Comparison of ENCODE assay signal across 8 cellular contexts in the genomic region with DNA sequence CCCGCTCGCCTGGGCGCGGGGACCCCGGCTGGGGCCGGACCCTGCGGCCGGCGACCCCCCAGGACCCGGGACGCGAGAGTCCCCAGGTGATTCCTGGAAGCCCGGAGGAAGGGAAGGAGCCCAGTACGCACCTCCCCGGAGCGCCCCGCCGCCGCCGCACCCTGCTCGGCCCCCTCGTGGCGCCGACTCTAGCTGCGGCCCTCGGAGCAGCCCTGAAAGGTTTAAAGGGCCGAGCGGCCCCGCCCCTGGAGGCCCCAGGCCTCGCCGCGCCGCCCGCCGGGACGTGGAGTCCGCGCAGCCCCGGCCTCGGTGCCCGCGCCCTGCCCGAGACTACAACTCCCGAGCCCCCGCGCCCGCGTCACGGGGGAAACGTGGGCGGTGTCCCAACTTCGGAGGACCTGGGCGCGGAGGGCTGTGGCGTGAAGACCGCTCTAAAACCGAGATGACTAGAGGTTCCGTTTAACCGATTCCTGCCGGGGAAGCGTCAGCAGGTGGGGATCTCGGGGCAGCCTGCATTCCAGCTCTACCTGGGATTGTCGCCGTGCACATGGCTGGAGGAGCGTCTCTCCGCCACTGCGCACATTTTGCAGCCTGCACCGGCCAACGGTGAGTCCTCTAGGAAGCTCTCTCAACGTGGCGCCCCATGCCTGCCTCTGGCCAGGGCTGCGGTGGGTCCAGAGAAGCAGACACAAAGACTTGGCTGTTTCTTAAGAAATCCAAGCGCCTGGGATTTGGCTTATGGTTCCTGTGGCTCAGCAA. TPM values are rescaled to one million over a fixed set of nuclear protein-coding genes. Genes with fewer than 3 reads are reported as not detected.
DNase-seq lines count a peak whose midpoint lies in the region; ATAC-seq and TF ChIP-seq lines count a peak whose summit lies in the region.

TMEM150A (minus strand) TSS at position 223 of the 759 bp plus-strand sequence. CDS start 750 bp downstream, outside the sequence.

- H3K4me2 ChIP-seq in KMS-11, result peak within 1 kb of the TSS; percentile 67

- H3K27ac ChIP-seq in KMS-11 (no peak within 1 kb of the TSS), stomach smooth muscle (ENCODE audit: low read length) (peak within 1 kb of the TSS; percentile 73)

- peak within 1 kb of the TSS; percentile 80 for H2AFZ ChIP-seq in KMS-11 (ENCODE audit: low read depth)

- no peaks in the 10 kb centered on the region for H3K36me3 ChIP-seq in KMS-11 (ENCODE audit: insufficient read depth)
- peaks cover 3 to 10% of the 10 kb centered on the region in 2 donors for H3K36me3 ChIP-seq in stomach smooth muscle (ENCODE audit: control insufficient read depth in 2 of 2, insufficient read depth in 2 of 2, low read length in 2 of 2)

- peaks cover 24% of the 10 kb centered on the region for H3K4me1 Mint-ChIP-seq in neural crest cell

- H3K4me3 ChIP-seq in KMS-11 (IDR thresholded peaks at IDR 0.05; ENCODE audit: insufficient read depth, low read depth, low read length), result peak within 1 kb of the TSS; percentile 92
- peak within 1 kb of the TSS; percentile 84 to 99 for H3K4me3 ChIP-seq in foreskin fibroblast (ENCODE audit: low read depth in 1 of 2, low read length in 2 of 2)
- peak within 1 kb of the TSS; percentile 98 to 99 for H3K4me3 ChIP-seq in stomach smooth muscle (ENCODE audit: low read length in 2 of 2)

- H3K9ac ChIP-seq in KMS-11 (peak within 1 kb of the TSS; percentile 41; the same call in 1 of the 2 replicates), stomach smooth muscle (ENCODE audit: low read length in 2 of 2) (peak within 1 kb of the TSS; percentile 86 to 94)

- no peaks in the 10 kb centered on the region for H3K36me3 Mint-ChIP-seq in neural crest cell (ENCODE audit: low read depth)

- no peaks in the 10 kb centered on the region for H3K9me3 Mint-ChIP-seq in neural crest cell

- DNase-seq in EL (peak; percentile 88), SHP77 treated with DMSO at 0.1 percent for 48 hours (lab: John Stamatoyannopoulos, UW) (peak; percentile 47), activated gamma-delta T cell treated with Interleukin-2 at 50 U/mL for 16 hours (peak; percentile 87), foreskin fibroblast (peak; percentile 94 to 98), neural crest cell (ENCODE audit: low read depth, low spot score) (peak; percentile 83)

- peak; percentile 96 for ATAC-seq in GM21786 (IDR thresholded peaks at IDR 0.05; ENCODE audit: unreplicated experiment)

- no peak for TF ChIP-seq CTCF in KMS-11 (conservative IDR thresholded peaks at IDR 0.05; ENCODE audit: low read depth, low read length)
- TF ChIP-seq CTCF in foreskin fibroblast (IDR thresholded peaks at IDR 0.05; ENCODE audit: low read depth, low read length), result no peak
- peak; percentile 48 for TF ChIP-seq CTCF in neural crest cell (conservative IDR thresholded peaks at IDR 0.05)

- H3K27me3 ChIP-seq in KMS-11 (ENCODE audit: insufficient read depth, low read depth) (no peaks in the 10 kb centered on the region), stomach smooth muscle (ENCODE audit: control insufficient read depth in 1 of 2, insufficient read depth in 2 of 2, low read length in 2 of 2) (no peaks in the 10 kb centered on the region)

- no peaks in the 10 kb centered on the region for H3K27me3 Mint-ChIP-seq in neural crest cell (ENCODE audit: low read depth)

- no peaks in the 10 kb centered on the region for H3K9me3 ChIP-seq in stomach smooth muscle (ENCODE audit: control insufficient read depth in 2 of 2, low read length in 2 of 2)

- H4K20me1 ChIP-seq in KMS-11 (ENCODE audit: insufficient read depth), result no peaks in the 10 kb centered on the region

- no peaks in the 10 kb centered on the region for H3K79me2 ChIP-seq in KMS-11 (ENCODE audit: insufficient read depth, low read depth)

- peak within 1 kb of the TSS; percentile 90 for H3K4me3 Mint-ChIP-seq in neural crest cell

- peak within 1 kb of the TSS; percentile 39 for H3K27ac Mint-ChIP-seq in neural crest cell (ENCODE audit: unreplicated experiment)

- H3K4me1 ChIP-seq in KMS-11 (ENCODE audit: low read depth, poor library complexity, severe bottlenecking) (peaks cover 17% of the 10 kb centered on the region), stomach smooth muscle (ENCODE audit: control insufficient read depth, insufficient read depth, low read length) (peaks cover 45% of the 10 kb centered on the region)

RNA-seq across cellular contexts. Expression of gene TMEM150A, which starts in this region (rescaled TPM):
- total RNA-seq in neural crest cell, result 20.9 and 22.2 TPM in 2 replicates
